ENCODE assay signal across 19 cellular contexts in genomic region chr11:132895340-132895739, GRCh38.
A peak's percentile ranks its signal among the peaks of the same experiment; 100 is the strongest.
DNase-seq lines count a peak whose midpoint lies in the region; ATAC-seq and TF ChIP-seq lines count a peak whose summit lies in the region.
"Had no signal": no experiment of that assay in that cellular context is flagged by ENCODE, and none has a peak within 500 bp of the region (broad histone marks: within the 10 kb centered on the region; RNA-seq: fewer than 3 reads in every experiment).

No MANE protein-coding gene starts in this region.

- no peak for ATAC-seq in left cardiac atrium
- ATAC-seq: A549; activated CD8-positive, alpha-beta T cell treated with anti-CD3 and anti-CD28 coated beads for 36 hours; natural killer cell treated with Interleukin-12 subunit alpha and Interleukin-12 subunit beta and Interleukin-15 and Interleukin-18, amount 100 ng/mL, for 72 hours had no signal

- H3K27me3 ChIP-seq in cardiac muscle cell (no peaks in the 10 kb centered on the region), brain microvascular endothelial cell (replicated peaks) (no peaks in the 10 kb centered on the region)
- H3K27me3 ChIP-seq: right atrium auricular region, uterus had no signal

- intact Hi-C loops in left cardiac atrium (cut with DNase I), result no loop called here

- peak; percentile 29 to 84 for DNase-seq in cardiac muscle cell (ENCODE audit: low read depth in 1 of 2, low spot score in 1 of 2)
- DNase-seq in left cardiac atrium, result no peak
- peak; percentile 97 for DNase-seq in brain microvascular endothelial cell
- peak; percentile 70 for DNase-seq in kidney glomerular epithelial cell (lab: John Stamatoyannopoulos, UW)
- peak; percentile 64 for DNase-seq in stromal cell of bone marrow (ENCODE audit: low read depth)
- no peak for DNase-seq in HPDE6-E6E7 (ENCODE audit: extremely low spot score)
- DNase-seq in NCI-H2107 treated with DMSO at 0.1 percent for 48 hours (lab: John Stamatoyannopoulos, UW; ENCODE audit: unreplicated experiment), result no peak
- no peak for DNase-seq in NCI-H524 treated with DMSO at 0.1 percent for 48 hours (lab: John Stamatoyannopoulos, UW)
- DNase-seq: activated B cell treated with CpG ODN at 0.5 μM for 24 hours; activated CD8-positive, alpha-beta T cell treated with anti-CD3 and anti-CD28 coated beads for 36 hours; CD4-positive, CD25-positive, alpha-beta regulatory T cell; DMS79; NCI-H524; SIG-M5; T-helper 2 cell; uterus had no signal

- in situ Hi-C loops in brain microvascular endothelial cell (cut with HindIII; ENCODE audit: low pct_ligation_motif_present, low sequenced_read_pairs), result no loop called here

- TF ChIP-seq CTCF in cardiac muscle cell (IDR thresholded peaks at IDR 0.05; ENCODE audit: low read depth, low read length) (no peak), brain microvascular endothelial cell (IDR thresholded peaks at IDR 0.05; ENCODE audit: low read depth, low read length, missing control alignments) (no peak)

- no peaks in the 10 kb centered on the region for H3K36me3 ChIP-seq in cardiac muscle cell
- no peaks in the 10 kb centered on the region for H3K36me3 ChIP-seq in brain microvascular endothelial cell (replicated peaks)
- H3K36me3 ChIP-seq: right atrium auricular region, uterus had no signal

- no peak overlapping the region for H3K27ac ChIP-seq in cardiac muscle cell
- H3K27ac ChIP-seq in brain microvascular endothelial cell, result peak overlapping the region; percentile 74
- H3K27ac ChIP-seq: A549, right atrium auricular region, uterus had no signal

- no peaks in the 10 kb centered on the region for H3K9me3 ChIP-seq in cardiac muscle cell (ENCODE audit: low read depth)
- H3K9me3 ChIP-seq: A549, right atrium auricular region, uterus had no signal

- peaks cover 4% of the 10 kb centered on the region for H3K4me1 ChIP-seq in cardiac muscle cell (ENCODE audit: low read depth)
- H3K4me1 ChIP-seq: A549, right atrium auricular region, uterus had no signal

- H3K4me3 ChIP-seq in cardiac muscle cell, result no peak overlapping the region
- no peak overlapping the region for H3K4me3 ChIP-seq in brain microvascular endothelial cell (ENCODE audit: low read depth, low read length)
- H3K4me3 ChIP-seq: A549, right atrium auricular region, uterus had no signal

Comparison
In these comparisons a context has a peak if more than half of its experiments do, and no peak if none do; other contexts are left out.
1. DNase-seq: peak in cardiac muscle cell (2 of 2), brain microvascular endothelial cell (single experiment), kidney glomerular epithelial cell (single experiment) and stromal cell of bone marrow (single experiment); none in left cardiac atrium (single experiment), HPDE6-E6E7 (single experiment), NCI-H2107 treated with DMSO at 0.1 percent for 48 hours (single experiment) and NCI-H524 treated with DMSO at 0.1 percent for 48 hours (single experiment).